ENCODE assay signal across 8 cellular contexts in genomic region chr17:17591408-17592265, GRCh38. TPM values are rescaled to one million over a fixed set of nuclear protein-coding genes. Genes with fewer than 3 reads are reported as not detected.
A peak's percentile ranks its signal among the peaks of the same experiment; 100 is the strongest.
DNase-seq lines count a peak whose midpoint lies in the region; ATAC-seq and TF ChIP-seq lines count a peak whose summit lies in the region.

A gene with protein sequence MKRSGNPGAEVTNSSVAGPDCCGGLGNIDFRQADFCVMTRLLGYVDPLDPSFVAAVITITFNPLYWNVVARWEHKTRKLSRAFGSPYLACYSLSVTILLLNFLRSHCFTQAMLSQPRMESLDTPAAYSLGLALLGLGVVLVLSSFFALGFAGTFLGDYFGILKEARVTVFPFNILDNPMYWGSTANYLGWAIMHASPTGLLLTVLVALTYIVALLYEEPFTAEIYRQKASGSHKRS (minus strand): TSS chr17:17591708. CDS start chr17:17591626, 82 bp downstream.

- no peak within 1 kb of the TSS for H3T11ph ChIP-seq in H9 (ENCODE audit: low read length)

- no peaks in the 10 kb centered on the region for H4K20me1 ChIP-seq in H9 (ENCODE audit: control insufficient read depth, insufficient read depth, insufficient read length)

- H2AFZ ChIP-seq in H9 (ENCODE audit: low read length): no peak within 1 kb of the TSS

- H3K79me2 ChIP-seq in H9 (ENCODE audit: insufficient read depth, low read length): no peaks in the 10 kb centered on the region; the same call in 1 of the 2 replicates

- no peak within 1 kb of the TSS for H4K8ac ChIP-seq in H9 (replicated peaks; ENCODE audit: insufficient read length, low read depth, low read length)

- H3K4me3 Mint-ChIP-seq in H9 (peak within 1 kb of the TSS; percentile 82 to 94), nephron progenitor cell (peak within 1 kb of the TSS; percentile 97)
- H3K4me3 Mint-ChIP-seq in stimulated activated naive CD8-positive, alpha-beta T cell treated with anti-CD3 and anti-CD28 coated beads, Interleukin-15, amount 100 ng/mL, for 72 hours: peak within 1 kb of the TSS; percentile 90 to 95

- H3K9ac ChIP-seq in H9 (ENCODE audit: extremely low read depth, insufficient read length, low read length): peak within 1 kb of the TSS; percentile 68

- H3K4me1 ChIP-seq in H9 (ENCODE audit: insufficient read depth, low read length): peaks cover 5% of the 10 kb centered on the region; the same call in 1 of the 2 replicates

- peak within 1 kb of the TSS; percentile 90 for H3K4me3 ChIP-seq in MG63

- H3K27ac Mint-ChIP-seq in H9 (peak within 1 kb of the TSS; percentile 54 to 94 (median 62)), nephron progenitor cell (peak within 1 kb of the TSS; percentile 68)
- peak within 1 kb of the TSS; percentile 92 to 95 for H3K27ac Mint-ChIP-seq in stimulated activated naive CD8-positive, alpha-beta T cell treated with anti-CD3 and anti-CD28 coated beads, Interleukin-15, amount 100 ng/mL, for 72 hours

- peak within 1 kb of the TSS; percentile 93 for H3K4me2 ChIP-seq in H9 (ENCODE audit: insufficient read depth, insufficient read length, low read length)

- H2BK120ac ChIP-seq in H9 (ENCODE audit: low read depth, low read length, poor library complexity, severe bottlenecking): no peak within 1 kb of the TSS

- H2BK5ac ChIP-seq in H9 (ENCODE audit: insufficient read length, low read length): no peak within 1 kb of the TSS

- no peaks in the 10 kb centered on the region for H3K79me1 ChIP-seq in H9 (ENCODE audit: insufficient read depth, low read depth, low read length, poor library complexity, severe bottlenecking)

- H3K4ac ChIP-seq in H9 (ENCODE audit: low read depth, low read length): no peak within 1 kb of the TSS

- H2BK15ac ChIP-seq in H9 (ENCODE audit: low read depth, low read length): no peak within 1 kb of the TSS

- no CpG with 5 or more reads among the region's 76 CpGs for WGBS in H9 (ENCODE audit: extremely low coverage, insufficient read length, low lambda C conversion rate)

- peak within 1 kb of the TSS; percentile 69 for H3K14ac ChIP-seq in H9 (ENCODE audit: insufficient read depth, low read length)

- H3K27me3 Mint-ChIP-seq in H9 (ENCODE audit: low read depth): no peaks in the 10 kb centered on the region
- peaks cover 6% of the 10 kb centered on the region for H3K27me3 Mint-ChIP-seq in nephron progenitor cell (ENCODE audit: low read depth, poor library complexity)
- H3K27me3 Mint-ChIP-seq in stimulated activated naive CD8-positive, alpha-beta T cell treated with anti-CD3 and anti-CD28 coated beads, Interleukin-15, amount 100 ng/mL, for 72 hours: no peaks in the 10 kb centered on the region

- no peak within 1 kb of the TSS for H3K23ac ChIP-seq in H9 (ENCODE audit: insufficient read length, low read depth, low read length)

- no peaks in the 10 kb centered on the region for H3K36me3 ChIP-seq in MG63

- H3K23me2 ChIP-seq in H9 (ENCODE audit: insufficient read length, low read depth, low read length, poor library complexity, severe bottlenecking): peaks cover 6% of the 10 kb centered on the region

- TF ChIP-seq CTCF in H9 (conservative IDR thresholded peaks at IDR 0.05): no peak
- TF ChIP-seq CTCF in nephron progenitor cell (IDR thresholded peaks at IDR 0.05): no peak

- H3K9me3 ChIP-seq in H9 (ENCODE audit: control insufficient read depth, low read depth, low read length) (no peaks in the 10 kb centered on the region), MG63 (no peaks in the 10 kb centered on the region)

- DNase-seq in ELR (ENCODE audit: low read depth) (peak; percentile 99), H9 (peak; percentile 99), MG63 (peak; percentile 93), SHP77 treated with DMSO at 0.1 percent for 48 hours (lab: John Stamatoyannopoulos, UW) (peak; percentile 100), fibroblast of the conjunctiva (ENCODE audit: low read depth) (peak; percentile 98), nephron progenitor cell (peak; percentile 90)
- DNase-seq in activated effector memory CD4-positive, alpha-beta T cell treated with anti-CD3 and anti-CD28 coated beads, Interleukin-2, amount 50 U/mL, for 16 hours: peak; percentile 97
- peak; percentile 92 to 96 for DNase-seq in stimulated activated naive CD8-positive, alpha-beta T cell treated with anti-CD3 and anti-CD28 coated beads, Interleukin-15, amount 100 ng/mL, for 72 hours

- H3K27ac ChIP-seq in H9 (ENCODE audit: insufficient read length, low read depth, low read length): no peak within 1 kb of the TSS

- ATAC-seq in stimulated activated naive CD8-positive, alpha-beta T cell treated with anti-CD3 and anti-CD28 coated beads, Interleukin-15, amount 100 ng/mL, for 72 hours: peak; percentile 96

- H3K9me3 Mint-ChIP-seq in H9 (no peaks in the 10 kb centered on the region), nephron progenitor cell (peaks cover 6% of the 10 kb centered on the region)
- H3K9me3 Mint-ChIP-seq in stimulated activated naive CD8-positive, alpha-beta T cell treated with anti-CD3 and anti-CD28 coated beads, Interleukin-15, amount 100 ng/mL, for 72 hours: no peaks in the 10 kb centered on the region

- peak within 1 kb of the TSS; percentile 86 for H3K18ac ChIP-seq in H9 (ENCODE audit: insufficient read length, low read depth, low read length)

- H3K4me1 Mint-ChIP-seq in H9: peaks cover 18 to 22% of the 10 kb centered on the region in 2 experiments
- peaks cover 28% of the 10 kb centered on the region for H3K4me1 Mint-ChIP-seq in nephron progenitor cell
- peaks cover 38% of the 10 kb centered on the region for H3K4me1 Mint-ChIP-seq in stimulated activated naive CD8-positive, alpha-beta T cell treated with anti-CD3 and anti-CD28 coated beads, Interleukin-15, amount 100 ng/mL, for 72 hours

- no peak within 1 kb of the TSS for H4K5ac ChIP-seq in H9 (ENCODE audit: insufficient read length, low read depth, low read length)

- H2BK20ac ChIP-seq in H9 (ENCODE audit: low read depth, low read length, poor library complexity, severe bottlenecking): no peak within 1 kb of the TSS

- peaks cover 0 to 6% (median 0%) of the 10 kb centered on the region in 3 experiments; a peak in 1 of 7 replicates for H3K36me3 Mint-ChIP-seq in H9 (ENCODE audit: insufficient read depth in 1 of 3, low read depth in 3 of 3)
- peaks cover 8% of the 10 kb centered on the region for H3K36me3 Mint-ChIP-seq in nephron progenitor cell (ENCODE audit: low read depth)

- no peak within 1 kb of the TSS for H2BK12ac ChIP-seq in H9 (ENCODE audit: insufficient read length, low read depth, low read length)

- H4K91ac ChIP-seq in H9 (ENCODE audit: insufficient read length, low read depth, low read length): no peak within 1 kb of the TSS

- H3K27me3 ChIP-seq in H9 (ENCODE audit: insufficient read depth, low read length) (no peaks in the 10 kb centered on the region), MG63 (no peaks in the 10 kb centered on the region)

- H3K56ac ChIP-seq in H9 (ENCODE audit: insufficient read length, low read depth, low read length): no peak within 1 kb of the TSS

- H2AK5ac ChIP-seq in H9 (ENCODE audit: insufficient read length, low read length): no peak within 1 kb of the TSS

RNA-seq across cellular contexts. Expression of the gene that starts here (rescaled TPM):
- total RNA-seq in H9 (2021): 63.2 and 63.5 TPM in 2 replicates
- total RNA-seq in MG63 (2014; rRNA removed; shearing (Covaris generic); ENCODE audit: low replicate concordance): 39.9 and 53.5 TPM in 2 replicates
